ENCODE assay signal across 1 cellular context in genomic region chr2:96330407-96330806, GRCh38.
TF ChIP-seq lines count a peak whose summit lies in the region.

No MANE protein-coding gene starts in this region.

TF ChIP-seq in K562, 482 proteins besides CTCF, POLR2A, EP300 and RAD21 (continued from another document):
- no peak for TF ChIP-seq NRF1 (conservative IDR thresholded peaks at IDR 0.05 in 1 of 2, IDR thresholded peaks at IDR 0.05 in 1 of 2)
- TF ChIP-seq HDAC3 (IDR thresholded peaks at IDR 0.05; ENCODE audit: borderline replicate concordance, partially characterized antibody): no peak
- TF ChIP-seq SRSF9 (IDR thresholded peaks at IDR 0.05; ENCODE audit: borderline replicate concordance, low read depth, low read length): no peak
- TF ChIP-seq ZNF511 (CRISPR knock-in tag; IDR thresholded peaks at IDR 0.05): no peak
- no peak for TF ChIP-seq NFE2 (IDR thresholded peaks at IDR 0.05; ENCODE audit: low read depth)
- TF ChIP-seq EWSR1 (IDR thresholded peaks at IDR 0.05; ENCODE audit: borderline replicate concordance, low read depth, partially characterized antibody): no peak
- TF ChIP-seq CBX2 (IDR thresholded peaks at IDR 0.05; ENCODE audit: insufficient read depth, low read length, poor library complexity, severe bottlenecking): no peak
